1 cellular context compared by ENCODE assay signal in the genomic region with DNA sequence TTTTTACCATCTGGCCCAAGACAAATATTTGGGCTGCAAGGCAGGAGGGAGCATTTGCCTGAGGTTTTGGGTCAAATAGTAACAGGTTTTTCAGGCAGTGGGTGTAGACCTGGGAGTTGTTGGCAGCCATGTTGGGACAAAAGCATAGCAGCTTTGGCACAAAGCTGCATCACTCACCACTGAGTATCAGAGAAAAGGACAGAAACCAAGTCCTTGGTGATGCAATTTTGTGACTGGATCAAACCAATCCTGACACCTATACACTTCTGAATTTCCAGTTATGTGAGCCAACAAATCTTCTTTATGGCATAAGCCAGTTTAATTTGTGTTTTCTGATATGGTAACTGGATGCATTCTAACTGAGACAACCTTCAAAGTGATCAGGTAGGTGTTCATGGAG.
TF ChIP-seq lines count a peak whose summit lies in the region.

No MANE protein-coding gene starts in this region.

TF ChIP-seq in HEK293, 187 proteins besides CTCF, POLR2A, EP300 and RAD21:
- TF ChIP-seq, protein P1, sequence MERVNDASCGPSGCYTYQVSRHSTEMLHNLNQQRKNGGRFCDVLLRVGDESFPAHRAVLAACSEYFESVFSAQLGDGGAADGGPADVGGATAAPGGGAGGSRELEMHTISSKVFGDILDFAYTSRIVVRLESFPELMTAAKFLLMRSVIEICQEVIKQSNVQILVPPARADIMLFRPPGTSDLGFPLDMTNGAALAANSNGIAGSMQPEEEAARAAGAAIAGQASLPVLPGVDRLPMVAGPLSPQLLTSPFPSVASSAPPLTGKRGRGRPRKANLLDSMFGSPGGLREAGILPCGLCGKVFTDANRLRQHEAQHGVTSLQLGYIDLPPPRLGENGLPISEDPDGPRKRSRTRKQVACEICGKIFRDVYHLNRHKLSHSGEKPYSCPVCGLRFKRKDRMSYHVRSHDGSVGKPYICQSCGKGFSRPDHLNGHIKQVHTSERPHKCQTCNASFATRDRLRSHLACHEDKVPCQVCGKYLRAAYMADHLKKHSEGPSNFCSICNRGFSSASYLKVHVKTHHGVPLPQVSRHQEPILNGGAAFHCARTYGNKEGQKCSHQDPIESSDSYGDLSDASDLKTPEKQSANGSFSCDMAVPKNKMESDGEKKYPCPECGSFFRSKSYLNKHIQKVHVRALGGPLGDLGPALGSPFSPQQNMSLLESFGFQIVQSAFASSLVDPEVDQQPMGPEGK (tag by site-specific recombination; IDR thresholded peaks at IDR 0.05): no peak
- TF ChIP-seq, protein P2, sequence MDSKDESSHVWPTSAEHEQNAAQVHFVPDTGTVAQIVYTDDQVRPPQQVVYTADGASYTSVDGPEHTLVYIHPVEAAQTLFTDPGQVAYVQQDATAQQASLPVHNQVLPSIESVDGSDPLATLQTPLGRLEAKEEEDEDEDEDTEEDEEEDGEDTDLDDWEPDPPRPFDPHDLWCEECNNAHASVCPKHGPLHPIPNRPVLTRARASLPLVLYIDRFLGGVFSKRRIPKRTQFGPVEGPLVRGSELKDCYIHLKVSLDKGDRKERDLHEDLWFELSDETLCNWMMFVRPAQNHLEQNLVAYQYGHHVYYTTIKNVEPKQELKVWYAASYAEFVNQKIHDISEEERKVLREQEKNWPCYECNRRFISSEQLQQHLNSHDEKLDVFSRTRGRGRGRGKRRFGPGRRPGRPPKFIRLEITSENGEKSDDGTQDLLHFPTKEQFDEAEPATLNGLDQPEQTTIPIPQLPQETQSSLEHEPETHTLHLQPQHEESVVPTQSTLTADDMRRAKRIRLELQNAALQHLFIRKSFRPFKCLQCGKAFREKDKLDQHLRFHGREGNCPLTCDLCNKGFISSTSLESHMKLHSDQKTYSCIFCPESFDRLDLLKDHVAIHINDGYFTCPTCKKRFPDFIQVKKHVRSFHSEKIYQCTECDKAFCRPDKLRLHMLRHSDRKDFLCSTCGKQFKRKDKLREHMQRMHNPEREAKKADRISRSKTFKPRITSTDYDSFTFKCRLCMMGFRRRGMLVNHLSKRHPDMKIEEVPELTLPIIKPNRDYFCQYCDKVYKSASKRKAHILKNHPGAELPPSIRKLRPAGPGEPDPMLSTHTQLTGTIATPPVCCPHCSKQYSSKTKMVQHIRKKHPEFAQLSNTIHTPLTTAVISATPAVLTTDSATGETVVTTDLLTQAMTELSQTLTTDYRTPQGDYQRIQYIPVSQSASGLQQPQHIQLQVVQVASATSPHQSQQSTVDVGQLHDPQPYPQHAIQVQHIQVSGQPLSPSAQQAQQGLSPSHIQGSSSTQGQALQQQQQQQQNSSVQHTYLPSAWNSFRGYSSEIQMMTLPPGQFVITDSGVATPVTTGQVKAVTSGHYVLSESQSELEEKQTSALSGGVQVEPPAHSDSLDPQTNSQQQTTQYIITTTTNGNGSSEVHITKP (tag by site-specific recombination; IDR thresholded peaks at IDR 0.05): 0 out of 2 replicates have a peak, but pooled peaks have one; percentile 20
